10 cellular contexts compared by ENCODE assay signal in genomic region chr1:235199441-235199840, GRCh38. TPM values are rescaled to one million over a fixed set of nuclear protein-coding genes. Genes with fewer than 3 reads are reported as not detected.
DNase-seq lines count a peak whose midpoint lies in the region; ATAC-seq and TF ChIP-seq lines count a peak whose summit lies in the region.
"Had no signal": no experiment of that assay in that cellular context is flagged by ENCODE, and none has a peak within 500 bp of the region (broad histone marks: within the 10 kb centered on the region; RNA-seq: fewer than 3 reads in every experiment).

No MANE protein-coding gene starts in this region.

- peak overlapping the region; percentile 69 for H3K27ac Mint-ChIP-seq in activated T-helper 17 cell treated with anti-CD3 and anti-CD28 coated beads, Interleukin-2, amount 50 U/mL, for 72 hours

- H3K9me3 Mint-ChIP-seq in activated T-helper 17 cell treated with anti-CD3 and anti-CD28 coated beads, Interleukin-2, amount 50 U/mL, for 72 hours = no peaks in the 10 kb centered on the region
- H3K9me3 Mint-ChIP-seq: CD4-positive, alpha-beta memory T cell had no signal

- H3K27me3 ChIP-seq in PC-3 (ENCODE audit: low read length) = no peaks in the 10 kb centered on the region

- H3K4me1 Mint-ChIP-seq in activated T-helper 17 cell treated with anti-CD3 and anti-CD28 coated beads, Interleukin-2, amount 50 U/mL, for 72 hours = peaks cover 6% of the 10 kb centered on the region

- no peaks in the 10 kb centered on the region for H3K27me3 Mint-ChIP-seq in activated T-helper 17 cell treated with anti-CD3 and anti-CD28 coated beads, Interleukin-2, amount 50 U/mL, for 72 hours
- H3K27me3 Mint-ChIP-seq: CD4-positive, alpha-beta memory T cell had no signal

- H3K4me1 ChIP-seq in PC-3 (ENCODE audit: insufficient read depth, low read length) = no peaks in the 10 kb centered on the region
- H3K4me1 ChIP-seq: parathyroid adenoma had no signal

- CTCF ChIA-PET in PC-3 (lab: Charles Lee) = no interaction called here

- H3K36me3 Mint-ChIP-seq in activated T-helper 17 cell treated with anti-CD3 and anti-CD28 coated beads, Interleukin-2, amount 50 U/mL, for 72 hours (ENCODE audit: low read depth) = peaks cover 68% of the 10 kb centered on the region

- TF ChIP-seq CTCF in PC-3 (conservative IDR thresholded peaks at IDR 0.05; ENCODE audit: low read depth, low read length) = no peak

- intact Hi-C loops in PC-3 (cut with micrococcal nuclease) = no loop called here

- no peak overlapping the region for H3K9ac ChIP-seq in PC-3 (ENCODE audit: low read length)
- H3K9ac ChIP-seq: parathyroid adenoma had no signal

- H3K36me3 ChIP-seq in PC-3 (ENCODE audit: low read depth, low read length) = no peaks in the 10 kb centered on the region

- no peak overlapping the region for H2AFZ ChIP-seq in PC-3 (ENCODE audit: low read length)
- H2AFZ ChIP-seq: parathyroid adenoma had no signal

- H3K79me2 ChIP-seq in PC-3 (ENCODE audit: low read length) = no peaks in the 10 kb centered on the region
- H3K79me2 ChIP-seq: parathyroid adenoma had no signal

- peak; percentile 35 for DNase-seq in SIG-M5 treated with dmso at 0.1 percent for 504 hours (lab: John Stamatoyannopoulos, UW; ENCODE audit: unreplicated experiment)
- DNase-seq in SIG-M5 (lab: John Stamatoyannopoulos, UW) = no peak
- DNase-seq in iPS DF 4.7 (ENCODE audit: extremely low read depth, low spot score) = peak; percentile 72
- peak; percentile 43 for DNase-seq in superior temporal gyrus (ENCODE audit: extremely low spot score)
- DNase-seq in PC-3 = no peak
- no peak for DNase-seq in activated gamma-delta T cell (lab: John Stamatoyannopoulos, UW)
- DNase-seq: CD4-positive, alpha-beta memory T cell had no signal

- H3K27ac ChIP-seq in PC-3 (ENCODE audit: low read length) = no peak overlapping the region
- H3K27ac ChIP-seq: parathyroid adenoma had no signal

- H3K9me3 ChIP-seq in PC-3 (ENCODE audit: low read length) = no peaks in the 10 kb centered on the region

- POLR2A ChIA-PET in PC-3 (lab: Charles Lee; ENCODE audit: unreplicated experiment) = no interaction called here

- H3K4me3 ChIP-seq in PC-3 (ENCODE audit: low read length) = no peak overlapping the region

- no peak for ATAC-seq in activated T-helper 17 cell treated with anti-CD3 and anti-CD28 coated beads, Interleukin-2, amount 50 U/mL, for 72 hours (replicated peaks)
- ATAC-seq in GM18517 (IDR thresholded peaks at IDR 0.05; ENCODE audit: unreplicated experiment) (no peak), PC-3 (no peak)

- H3K4me2 ChIP-seq in PC-3 (ENCODE audit: low read length) = no peak overlapping the region

- H3K9me2 ChIP-seq in PC-3 (replicated peaks; ENCODE audit: low read length) = no peaks in the 10 kb centered on the region

- H4K20me1 ChIP-seq in PC-3 (ENCODE audit: low read length) = no peaks in the 10 kb centered on the region

- H3F3A ChIP-seq in PC-3 (ENCODE audit: low read length, unreplicated experiment) = no peaks in the 10 kb centered on the region

- H3K4me3 Mint-ChIP-seq in activated T-helper 17 cell treated with anti-CD3 and anti-CD28 coated beads, Interleukin-2, amount 50 U/mL, for 72 hours = no peak overlapping the region
- H3K4me3 Mint-ChIP-seq: CD4-positive, alpha-beta memory T cell had no signal

- no TSS peak for BruUV-seq in PC-3 (replicated peaks; lab: Mats Ljungman, UMichigan)

RNA-seq across cellular contexts. Expression of gene RBM34, which starts 38.4 kb away (rescaled TPM):
- 100 to 1,000 TPM; 114 to 122 TPM for total RNA-seq in activated T-helper 17 cell treated with anti-CD3 and anti-CD28 coated beads, Interleukin-2, amount 50 U/mL, for 72 hours
- 40.1 and 44.9 TPM in 2 replicates for total RNA-seq in PC-3 (2014; rRNA removed)

Comparison
In these comparisons a context has a peak if more than half of its experiments do, and no peak if none do; other contexts are left out.
1. DNase-seq: peak in SIG-M5 treated with dmso at 0.1 percent for 504 hours (single experiment), iPS DF 4.7 (single experiment) and superior temporal gyrus (single experiment); none in SIG-M5 (single experiment), PC-3 (single experiment) and activated gamma-delta T cell (single experiment).